ENCODE assay signal across 8 cellular contexts in genomic region chr7:142482899-142483658, GRCh38.
DNase-seq lines count a peak whose midpoint lies in the region; ATAC-seq and TF ChIP-seq lines count a peak whose summit lies in the region.

No MANE protein-coding gene starts in this region.

- no peak overlapping the region for H3K27ac ChIP-seq in hepatocyte
- no peak overlapping the region for H3K27ac ChIP-seq in uterus

- no peaks in the 10 kb centered on the region for H3K27me3 ChIP-seq in hepatocyte
- no peaks in the 10 kb centered on the region for H3K27me3 ChIP-seq in uterus

- peak overlapping the region; percentile 56 for H3K4me3 Mint-ChIP-seq in activated naive CD8-positive, alpha-beta T cell

- peak overlapping the region; percentile 93 for H3K27ac Mint-ChIP-seq in activated naive CD8-positive, alpha-beta T cell

- TF ChIP-seq POLR2A in uterus (IDR thresholded peaks at IDR 0.05): no peak

- H3K4me2 ChIP-seq in hepatocyte: no peak overlapping the region

- H3K4me3 ChIP-seq in hepatocyte (no peak overlapping the region), uterus (no peak overlapping the region)

- peak; percentile 66 for ATAC-seq in GM18511 (IDR thresholded peaks at IDR 0.05; ENCODE audit: unreplicated experiment)
- peak; percentile 63 for ATAC-seq in HG03097 (IDR thresholded peaks at IDR 0.05; ENCODE audit: low FRiP score, unreplicated experiment)

- no peaks in the 10 kb centered on the region for H3K9me3 ChIP-seq in hepatocyte (ENCODE audit: low read depth)
- no peaks in the 10 kb centered on the region for H3K9me3 ChIP-seq in uterus

- H4K20me1 ChIP-seq in hepatocyte (ENCODE audit: insufficient read depth, poor library complexity, severe bottlenecking): no peaks in the 10 kb centered on the region

- H3K36me3 ChIP-seq in hepatocyte (replicated peaks; ENCODE audit: insufficient read depth, low read depth) (no peaks in the 10 kb centered on the region), uterus (no peaks in the 10 kb centered on the region)

- in situ Hi-C loops in SK-MEL-5 (cut with HindIII; ENCODE audit: low pct_unique_long_range_greater_than_20kb, low sequenced_read_pairs): no loop called here

- WGBS in hepatocyte (ENCODE audit: low lambda C conversion rate, missing lambda C conversion rate): 64% methylated on average over 9 of the region's 9 CpGs

- H3K4me1 Mint-ChIP-seq in activated naive CD8-positive, alpha-beta T cell (ENCODE audit: low read depth): peaks cover 57% of the 10 kb centered on the region

- intact Hi-C loops in uterus (cut with DNase I; ENCODE audit: low total_unique reads): no loop called here

- no peak overlapping the region for H2AFZ ChIP-seq in hepatocyte

- no peaks in the 10 kb centered on the region for H3K9me3 Mint-ChIP-seq in activated naive CD8-positive, alpha-beta T cell (ENCODE audit: low read depth)

- no peaks in the 10 kb centered on the region for H3K36me3 Mint-ChIP-seq in activated naive CD8-positive, alpha-beta T cell

- H3K27me3 Mint-ChIP-seq in activated naive CD8-positive, alpha-beta T cell: no peaks in the 10 kb centered on the region

- H3K79me2 ChIP-seq in hepatocyte: no peaks in the 10 kb centered on the region

- H3K4me1 ChIP-seq in hepatocyte (ENCODE audit: insufficient read depth): no peaks in the 10 kb centered on the region
- H3K4me1 ChIP-seq in uterus: no peaks in the 10 kb centered on the region

- TF ChIP-seq CTCF in hepatocyte (IDR thresholded peaks at IDR 0.05; ENCODE audit: poor library complexity) (peak; percentile 74), uterus (IDR thresholded peaks at IDR 0.05) (peak in 1 of 4 experiments; percentile 33)

- DNase-seq in Ammon's horn (ENCODE audit: low spot score) (peak; percentile 66), SK-MEL-5 (ENCODE audit: low read depth, low spot score) (peak; percentile 86), hepatocyte (ENCODE audit: low spot score) (peak; percentile 74), uterus (no peak)
- DNase-seq in stimulated activated CD4-positive, alpha-beta T cell treated with anti-CD3 and anti-CD28 coated beads, Interleukin-2, amount 100 ng/mL, for 48 hours: peak; percentile 54

- H3K9me2 ChIP-seq in hepatocyte (replicated peaks; ENCODE audit: insufficient read depth): no peaks in the 10 kb centered on the region

Comparison
In these comparisons a context has a peak if more than half of its experiments do, and no peak if none do; other contexts are left out.
1. DNase-seq: peak in Ammon's horn (single experiment), SK-MEL-5 (single experiment), hepatocyte (single experiment) and stimulated activated CD4-positive, alpha-beta T cell treated with anti-CD3 and anti-CD28 coated beads, Interleukin-2, amount 100 ng/mL, for 48 hours (2 of 2); none in uterus (0 of 2).